Comparison of ENCODE assay signal across 14 cellular contexts in the genomic region with DNA sequence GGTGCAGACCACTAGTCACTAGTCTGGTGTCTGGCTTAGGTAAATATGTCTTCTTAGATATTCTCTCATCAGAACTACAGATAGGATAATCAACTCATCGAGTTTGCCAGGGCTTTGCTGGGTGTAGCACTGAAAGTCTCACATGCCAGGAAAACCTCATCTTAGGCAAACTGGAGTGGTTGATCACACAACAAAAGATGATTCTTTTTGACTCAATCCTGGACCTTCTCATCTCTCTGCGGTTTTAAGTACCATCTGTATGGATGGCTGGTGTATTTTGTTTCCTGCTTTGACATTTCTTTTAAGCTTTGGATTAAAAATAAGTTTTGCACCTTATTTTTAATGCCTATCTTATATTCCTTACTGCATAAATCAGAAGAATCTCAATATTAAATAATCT. TPM values are rescaled to one million over a fixed set of nuclear protein-coding genes. Genes with fewer than 3 reads are reported as not detected.
"Had no signal": no experiment of that assay in that cellular context is flagged by ENCODE, and none has a peak within 500 bp of the region (broad histone marks: within the 10 kb centered on the region; RNA-seq: fewer than 3 reads in every experiment).

No MANE protein-coding gene starts in this region.

- H3K27ac Mint-ChIP-seq: dendritic cell treated with granulocyte-macrophage colony-stimulating factor and Interleukin-4, amounts not matched to agents 40 ng/mL and 50 ng/mL, for 4 days had no signal

- H3K4me3 Mint-ChIP-seq: dendritic cell treated with granulocyte-macrophage colony-stimulating factor and Interleukin-4, amounts not matched to agents 40 ng/mL and 50 ng/mL, for 4 days had no signal

- H3K27me3 Mint-ChIP-seq: dendritic cell treated with granulocyte-macrophage colony-stimulating factor and Interleukin-4, amounts not matched to agents 40 ng/mL and 50 ng/mL, for 4 days had no signal

- H3K9me3 Mint-ChIP-seq: dendritic cell treated with granulocyte-macrophage colony-stimulating factor and Interleukin-4, amounts not matched to agents 40 ng/mL and 50 ng/mL, for 4 days had no signal

- ATAC-seq: heart left ventricle, right cardiac atrium had no signal

- DNase-seq: activated CD4-positive, alpha-beta T cell treated with anti-CD3 and anti-CD28 coated beads for 4 hours; brain microvascular endothelial cell; heart left ventricle; right cardiac atrium; SIG-M5; stimulated activated CD4-positive, alpha-beta T cell treated with anti-CD3 and anti-CD28 coated beads, Interleukin-15, amount 100 ng/mL, for 24 hours; stimulated activated CD4-positive, alpha-beta T cell treated with anti-CD3 and anti-CD28 coated beads, Interleukin-4, amount 100 ng/mL, for 1 hour; stimulated activated naive CD4-positive, alpha-beta T cell treated with Interleukin-2 at 50 U/mL for 16 hours; trophoblast cell had no signal

- H3K27ac ChIP-seq: brain microvascular endothelial cell, heart left ventricle, prostate gland, skin epidermis, suprapubic skin had no signal

RNA-seq across cellular contexts. Expression of a gene that starts 11.3 kb away (rescaled TPM):
- total RNA-seq: frontal cortex had no signal
